ENCODE assay signal across 19 cellular contexts in genomic region chr6:36533321-36533720, GRCh38. TPM values are rescaled to one million over a fixed set of nuclear protein-coding genes. Genes with fewer than 3 reads are reported as not detected.
DNase-seq lines count a peak whose midpoint lies in the region; ATAC-seq and TF ChIP-seq lines count a peak whose summit lies in the region.
"Had no signal": no experiment of that assay in that cellular context is flagged by ENCODE, and none has a peak within 500 bp of the region (broad histone marks: within the 10 kb centered on the region; RNA-seq: fewer than 3 reads in every experiment).

No MANE protein-coding gene starts in this region.

- intact Hi-C loops in CD4-positive, alpha-beta memory T cell (cut with micrococcal nuclease) = no loop called here

- no peaks in the 10 kb centered on the region for H3K27me3 Mint-ChIP-seq in CD4-positive, alpha-beta memory T cell
- no peaks in the 10 kb centered on the region for H3K27me3 Mint-ChIP-seq in T-helper 17 cell
- no peaks in the 10 kb centered on the region for H3K27me3 Mint-ChIP-seq in endothelial cell (ENCODE audit: unreplicated experiment)

- ATAC-seq in T-helper 17 cell (no peak), HG02884 (IDR thresholded peaks at IDR 0.05; ENCODE audit: unreplicated experiment) (no peak)
- ATAC-seq: A549, GM12878, Right ventricle myocardium inferior had no signal

- CTCF ChIA-PET in AG04449 (lab: Yijun Ruan, JAX) = interaction anchor here (0.6 to 2.2 kb wide), 2 partner anchors 13 to 47 kb away, joined by 3 to 6 read pairs; no protein-coding TSS in a partner anchor
- CTCF ChIA-PET in CD4-positive, alpha-beta memory T cell (lab: Charles Lee; ENCODE audit: partially characterized antibody) = interaction anchor here (0.6 to 1.4 kb wide), 4 partner anchors 21 to 82 kb away, joined by 3 to 5 read pairs (median 4); no protein-coding TSS in a partner anchor

- no peak overlapping the region for H3K4me3 ChIP-seq in AG04449 (ENCODE audit: low read depth, low read length)
- H3K4me3 ChIP-seq in CD4-positive, alpha-beta memory T cell (ENCODE audit: low read length in 2 of 2) = no peak overlapping the region
- no peak overlapping the region for H3K4me3 ChIP-seq in fibroblast of villous mesenchyme (ENCODE audit: low read depth, low read length)
- H3K4me3 ChIP-seq: A549, GM12878 had no signal

- peaks cover 44 to 89% (median 68%) of the 10 kb centered on the region in 4 donors for H3K4me1 Mint-ChIP-seq in CD4-positive, alpha-beta memory T cell
- H3K4me1 Mint-ChIP-seq in T-helper 17 cell (peaks cover 34% of the 10 kb centered on the region), endothelial cell (ENCODE audit: unreplicated experiment) (peaks cover 4% of the 10 kb centered on the region)
- H3K4me1 Mint-ChIP-seq: H9 had no signal

- no peak for TF ChIP-seq CTCF in AG04449 (IDR thresholded peaks at IDR 0.05; ENCODE audit: insufficient read depth, low read length, missing control alignments)
- no peak for TF ChIP-seq CTCF in fibroblast of villous mesenchyme (IDR thresholded peaks at IDR 0.05; ENCODE audit: insufficient read depth, low read depth, low read length)
- no peak for TF ChIP-seq CTCF in endothelial cell (IDR thresholded peaks at IDR 0.05; ENCODE audit: unreplicated experiment)

- H3K27ac ChIP-seq in CD4-positive, alpha-beta memory T cell (ENCODE audit: low read depth, low read length) = no peak overlapping the region
- H3K27ac ChIP-seq: A549 had no signal

- H3K4me3 Mint-ChIP-seq in CD4-positive, alpha-beta memory T cell = peak overlapping the region in 1 of 8 donors; percentile 72
- H3K4me3 Mint-ChIP-seq in T-helper 17 cell (no peak overlapping the region), endothelial cell (ENCODE audit: unreplicated experiment) (no peak overlapping the region)
- H3K4me3 Mint-ChIP-seq: H9 had no signal

- POLR2A ChIA-PET in AG04449 (lab: Yijun Ruan, JAX) = interaction anchor here (0.8 kb wide), 1 partner anchor 66 kb away, joined by 3 read pairs; no protein-coding TSS in a partner anchor
- POLR2A ChIA-PET in CD4-positive, alpha-beta memory T cell (lab: Charles Lee; ENCODE audit: partially characterized antibody) = interaction anchor here (1.3 to 6.2 kb wide), 5 partner anchors 11 to 64 kb away, joined by 4 to 48 read pairs (median 6); partner anchors contain the start of gene STK38

- H3K36me3 Mint-ChIP-seq in CD4-positive, alpha-beta memory T cell = peaks cover 71 to 83% of the 10 kb centered on the region in 2 donors
- H3K36me3 Mint-ChIP-seq in T-helper 17 cell (ENCODE audit: low read depth) (peaks cover 5% of the 10 kb centered on the region), endothelial cell (ENCODE audit: low read depth, unreplicated experiment) (peaks cover 32% of the 10 kb centered on the region)

- H3K27me3 ChIP-seq in CD4-positive, alpha-beta memory T cell (ENCODE audit: insufficient read depth, low read length) = no peaks in the 10 kb centered on the region

- H3K4me1 ChIP-seq in CD4-positive, alpha-beta memory T cell (ENCODE audit: insufficient read depth, low read length) = peaks cover 82% of the 10 kb centered on the region
- H3K4me1 ChIP-seq: A549 had no signal

- DNase-seq in AG04449 (ENCODE audit: low read depth, low spot score) (peak; percentile 10), T-helper 17 cell (no peak), fibroblast of villous mesenchyme (ENCODE audit: low read depth) (peak; percentile 21), endothelial cell (ENCODE audit: low spot score) (no peak), pons (ENCODE audit: low spot score) (no peak), LoVo (ENCODE audit: low spot score) (no peak)
- DNase-seq in CD4-positive, alpha-beta memory T cell = no peak
- DNase-seq: AML-193, DMS79 treated with DMSO at 0.1 percent for 48 hours, GDM1, H9, MV-4-11, NCI-H146, NCI-H2081, NCI-H774 had no signal

- H3K9me3 ChIP-seq in CD4-positive, alpha-beta memory T cell (ENCODE audit: control insufficient read depth in 1 of 2, low read length in 2 of 2) = no peaks in the 10 kb centered on the region
- no peaks in the 10 kb centered on the region for H3K9me3 ChIP-seq in T-helper 17 cell (ENCODE audit: control insufficient read depth, low read length, poor library complexity, severe bottlenecking)
- H3K9me3 ChIP-seq: A549 had no signal

- peak overlapping the region in 5 of 7 donors; percentile 3 to 62 (median 13) for H3K27ac Mint-ChIP-seq in CD4-positive, alpha-beta memory T cell
- H3K27ac Mint-ChIP-seq in T-helper 17 cell (peak overlapping the region; percentile 67), endothelial cell (ENCODE audit: unreplicated experiment) (no peak overlapping the region)
- H3K27ac Mint-ChIP-seq: H9 had no signal

- peaks cover 50% of the 10 kb centered on the region for H3K36me3 ChIP-seq in CD4-positive, alpha-beta memory T cell (ENCODE audit: insufficient read depth, low read length)

- no peaks in the 10 kb centered on the region for H3K9me3 Mint-ChIP-seq in CD4-positive, alpha-beta memory T cell
- no peaks in the 10 kb centered on the region for H3K9me3 Mint-ChIP-seq in endothelial cell (ENCODE audit: unreplicated experiment)
- H3K9me3 Mint-ChIP-seq: H9 had no signal

RNA-seq across cellular contexts. Expression of gene STK38, which starts 14.0 kb away (rescaled TPM):
- 100 to 1,000 TPM; 186 to 190 TPM for total RNA-seq in CD4-positive, alpha-beta memory T cell
- polyA plus RNA-seq in CD4-positive, alpha-beta memory T cell = 100 to 1,000 TPM in 1 of 2 donors, 10 to 100 TPM in 1; 54.3 to 124 TPM
- 10 to 100 TPM; 85.0 to 85.5 TPM for total RNA-seq in T-helper 17 cell
- total RNA-seq in fibroblast of villous mesenchyme = 32.9 and 55.3 TPM in 2 replicates
- total RNA-seq in endothelial cell (ENCODE audit: unreplicated experiment) = 41.4 TPM

Comparison
In these comparisons a context has a peak if more than half of its experiments do, and no peak if none do; other contexts are left out.
1. DNase-seq: peak in AG04449 (single experiment) and fibroblast of villous mesenchyme (single experiment); none in CD4-positive, alpha-beta memory T cell (0 of 5), T-helper 17 cell (0 of 3), endothelial cell (single experiment), pons (single experiment) and LoVo (single experiment).